In genomic region chr1:157994704-157995540, GRCh38 we compare ENCODE assay signal across 9 cellular contexts. TPM values are rescaled to one million over a fixed set of nuclear protein-coding genes. Genes with fewer than 3 reads are reported as not detected.
DNase-seq lines count a peak whose midpoint lies in the region; ATAC-seq lines count a peak whose summit lies in the region.
"Had no signal": no experiment of that assay in that cellular context is flagged by ENCODE, and none has a peak within 500 bp of the region (broad histone marks: within the 10 kb centered on the region; RNA-seq: fewer than 3 reads in every experiment).

No MANE protein-coding gene starts in this region.

- DNase-seq in H7 (peak; percentile 43), adipocyte (ENCODE audit: low read depth) (peak; percentile 63), DMS153 treated with DMSO at 0.1 percent for 48 hours (lab: John Stamatoyannopoulos, UW; ENCODE audit: unreplicated experiment) (no peak), amniotic stem cell (lab: John Stamatoyannopoulos, UW) (no peak)
- DNase-seq: activated CD4-positive, alpha-beta T cell treated with anti-CD3 and anti-CD28 coated beads, Interleukin-2, amount 50 U/mL, for 4 hours had no signal

- no peak for ATAC-seq in HG02798 (IDR thresholded peaks at IDR 0.05; ENCODE audit: poor library complexity, unreplicated experiment)
- ATAC-seq in GM18868 (IDR thresholded peaks at IDR 0.05; ENCODE audit: unreplicated experiment): no peak

- H3K4me1 ChIP-seq in adipocyte (ENCODE audit: control insufficient read depth, insufficient read depth, low read length) (peaks cover 36% of the 10 kb centered on the region), iPS-20b (ENCODE audit: insufficient read depth, low read length) (peaks cover 27% of the 10 kb centered on the region; the same call in 1 of the 2 replicates), skeletal muscle tissue (ENCODE audit: control insufficient read depth in 3 of 3, insufficient read depth in 3 of 3, low read length in 3 of 3) (peaks cover 13 to 14% (median 13%) of the 10 kb centered on the region in 3 donors)

- no peaks in the 10 kb centered on the region for H3K9me3 ChIP-seq in adipocyte (ENCODE audit: control insufficient read depth, low read length)
- no peaks in the 10 kb centered on the region for H3K9me3 ChIP-seq in iPS-20b (ENCODE audit: insufficient read depth, low read depth, low read length)
- no peaks in the 10 kb centered on the region for H3K9me3 ChIP-seq in skeletal muscle tissue (ENCODE audit: control insufficient read depth in 3 of 3, low read length in 3 of 3)

- H3K27me3 ChIP-seq in H7 (ENCODE audit: control insufficient read depth, insufficient read depth, low read length) (peaks cover 2% of the 10 kb centered on the region; the same call in 1 of the 2 replicates), adipocyte (replicated peaks; ENCODE audit: control insufficient read depth, insufficient read depth, low read length) (no peaks in the 10 kb centered on the region), iPS-20b (ENCODE audit: insufficient read depth, low read length) (peaks cover 14% of the 10 kb centered on the region; the same call in 1 of the 2 replicates), skeletal muscle tissue (ENCODE audit: control insufficient read depth in 3 of 3, insufficient read depth in 3 of 3, low read length in 3 of 3) (peaks cover 15 to 33% (median 28%) of the 10 kb centered on the region in 3 donors)

- H3K4me3 ChIP-seq in H7 (ENCODE audit: insufficient read depth, low read depth, low read length) (peak overlapping the region; percentile 96), adipocyte (ENCODE audit: low read length) (peak overlapping the region; percentile 97), iPS-20b (ENCODE audit: low read length) (peak overlapping the region; percentile 94), skeletal muscle tissue (ENCODE audit: low read length in 3 of 3) (peak overlapping the region; percentile 62 to 71 (median 68))

- peaks cover 1% of the 10 kb centered on the region for H3K36me3 ChIP-seq in H7 (replicated peaks; ENCODE audit: control insufficient read depth, insufficient read depth, low read length)
- H3K36me3 ChIP-seq in adipocyte (ENCODE audit: control insufficient read depth, insufficient read depth, low read length, severe bottlenecking): peaks cover 5% of the 10 kb centered on the region
- H3K36me3 ChIP-seq in iPS-20b (ENCODE audit: insufficient read depth, low read depth, low read length): 0 out of 2 replicates have a peak, but pooled peaks cover 2% of the 10 kb centered on the region
- H3K36me3 ChIP-seq in skeletal muscle tissue (ENCODE audit: control insufficient read depth in 3 of 3, insufficient read depth in 3 of 3, low read length in 3 of 3): no peaks in the 10 kb centered on the region

- peak overlapping the region; percentile 99 for H3K9ac ChIP-seq in adipocyte (ENCODE audit: low read length)
- H3K9ac ChIP-seq in iPS-20b (ENCODE audit: low read depth, low read length): peak overlapping the region; percentile 62; the same call in 1 of the 2 replicates
- peak overlapping the region in 2 of 3 donors; percentile 34 to 68 for H3K9ac ChIP-seq in skeletal muscle tissue (ENCODE audit: low read depth in 1 of 3, low read length in 3 of 3)

- H3K27ac ChIP-seq in iPS-20b (ENCODE audit: low read length) (peak overlapping the region; percentile 66), skeletal muscle tissue (ENCODE audit: low read depth, low read length) (peak overlapping the region; percentile 51)

RNA-seq across cellular contexts. Expression of gene KIRREL1, which starts 1.5 kb away (rescaled TPM):
- total RNA-seq in H7 (2014; rRNA removed; shearing (Covaris generic)): 48.2 and 56.5 TPM in 2 replicates
- total RNA-seq in skeletal muscle tissue: 23.5 TPM

Comparison
In these comparisons a context has a peak if more than half of its experiments do, and no peak if none do; other contexts are left out.
1. DNase-seq: peak in H7 (single experiment) and adipocyte (single experiment); none in DMS153 treated with DMSO at 0.1 percent for 48 hours (single experiment) and amniotic stem cell (single experiment).
2. Peak in every context shown above with its lines, with median percentiles within 50 percentile points of each other: H3K4me3 ChIP-seq and H3K9ac ChIP-seq.